2 cellular contexts compared by ENCODE assay signal in genomic region chr15:79124388-79124787, GRCh38.
A peak's percentile ranks its signal among the peaks of the same experiment; 100 is the strongest.
TF ChIP-seq lines count a peak whose summit lies in the region.

No MANE protein-coding gene starts in this region.

TF ChIP-seq in IMR-90, 13 proteins besides CTCF, POLR2A, EP300 and RAD21:
- TF ChIP-seq MXI1 (IDR thresholded peaks at IDR 0.05; ENCODE audit: borderline replicate concordance, low read depth, low read length) (no peak), SMC3 (IDR thresholded peaks at IDR 0.05; ENCODE audit: low read depth, low read length) (no peak), CHD1 (IDR thresholded peaks at IDR 0.05; ENCODE audit: low read depth, low read length) (no peak), BHLHE40 (IDR thresholded peaks at IDR 0.05; ENCODE audit: low read depth, low read length) (no peak), FOS (IDR thresholded peaks at IDR 0.05; ENCODE audit: low read depth, low read length) (no peak), RCOR1 (IDR thresholded peaks at IDR 0.05; ENCODE audit: insufficient replicate concordance, low read length) (no peak), RFX5 (IDR thresholded peaks at IDR 0.05; ENCODE audit: low read depth, low read length) (no peak), NFE2L2 (IDR thresholded peaks at IDR 0.05; ENCODE audit: low read depth, low read length) (no peak), CEBPB (IDR thresholded peaks at IDR 0.05; ENCODE audit: low read depth, low read length) (no peak)
- TF ChIP-seq, protein P1, sequence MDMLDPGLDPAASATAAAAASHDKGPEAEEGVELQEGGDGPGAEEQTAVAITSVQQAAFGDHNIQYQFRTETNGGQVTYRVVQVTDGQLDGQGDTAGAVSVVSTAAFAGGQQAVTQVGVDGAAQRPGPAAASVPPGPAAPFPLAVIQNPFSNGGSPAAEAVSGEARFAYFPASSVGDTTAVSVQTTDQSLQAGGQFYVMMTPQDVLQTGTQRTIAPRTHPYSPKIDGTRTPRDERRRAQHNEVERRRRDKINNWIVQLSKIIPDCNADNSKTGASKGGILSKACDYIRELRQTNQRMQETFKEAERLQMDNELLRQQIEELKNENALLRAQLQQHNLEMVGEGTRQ (IDR thresholded peaks at IDR 0.05; ENCODE audit: low read depth, low read length): no peak

TF ChIP-seq in K562, 482 proteins besides CTCF, POLR2A, EP300 and RAD21:
- TF ChIP-seq, protein P1 (CRISPR knock-in tag; IDR thresholded peaks at IDR 0.05): peak; percentile 58
- no peak for TF ChIP-seq ATF6 (CRISPR knock-in tag; IDR thresholded peaks at IDR 0.05)
